8 cellular contexts compared by ENCODE assay signal in genomic region chr14:78090820-78091219, GRCh38.
"Had no signal": no experiment of that assay in that cellular context is flagged by ENCODE, and none has a peak within 500 bp of the region (broad histone marks: within the 10 kb centered on the region; RNA-seq: fewer than 3 reads in every experiment).

No MANE protein-coding gene starts in this region.

- ATAC-seq: GM23338, HCT116, K562 had no signal

- H3K4me3 ChIP-seq: GM23338, HAP-1, K562 had no signal

- H2AFZ ChIP-seq: GM23338 had no signal

- DNase-seq: H7, HFFc6, IMR-90 had no signal

- H3K27ac Mint-ChIP-seq: GM23338, HFFc6 had no signal

- H3K4me3 Mint-ChIP-seq: GM23338, HFFc6 had no signal

- H3K27ac ChIP-seq: HL-60 had no signal

- H3K4me1 ChIP-seq: HAP-1 had no signal

- H3K36me3 ChIP-seq: HAP-1 had no signal

- H3K4me2 ChIP-seq: GM23338 had no signal

- FAIRE-seq: K562 had no signal

- H3K9me3 ChIP-seq: HAP-1 had no signal
